17 cellular contexts compared by ENCODE assay signal in genomic region chr7:676972-677385, GRCh38.
"Had no signal": no experiment of that assay in that cellular context is flagged by ENCODE, and none has a peak within 500 bp of the region (broad histone marks: within the 10 kb centered on the region; RNA-seq: fewer than 3 reads in every experiment).

No MANE protein-coding gene starts in this region.

- DNase-seq: effector CD4-positive, alpha-beta T cell; immature natural killer cell; islet precursor cell; left ventricle myocardium superior; natural killer cell; retina; stimulated activated CD4-positive, alpha-beta T cell treated with anti-CD3 and anti-CD28 coated beads, Interleukin-4, amount 100 ng/mL, for 4 hours; stimulated activated naive CD8-positive, alpha-beta T cell treated with anti-CD3 and anti-CD28 coated beads, Interleukin-15, Interleukin-2, amounts not matched to agents 100 U/mL and 50 U/mL, for 24 hours; substantia nigra; testis; uterus had no signal

- ATAC-seq: left ventricle myocardium superior; natural killer cell; right lobe of liver; stimulated activated memory B cell treated with anti-CD40 and anti-IgM and Interleukin-4, amounts not matched to agents 10 μg/mL and 1 μg/mL and 100 μg/mL, for 72 hours; stimulated activated naive CD8-positive, alpha-beta T cell treated with anti-CD3 and anti-CD28 coated beads, Interleukin-15, Interleukin-2, amounts not matched to agents 100 U/mL and 50 U/mL, for 24 hours had no signal

- H3K4me1 ChIP-seq: right lobe of liver, testis, tibial artery, uterus had no signal

- H3K36me3 ChIP-seq: ovary, right lobe of liver, uterus had no signal

- H3K9me3 ChIP-seq: ovary, right lobe of liver, testis, tibial artery, uterus had no signal

- H3K4me3 ChIP-seq: lung, ovary, right lobe of liver, testis, tibial artery, uterus had no signal

- H3K27me3 ChIP-seq: dorsolateral prefrontal cortex, ovary, right lobe of liver, testis, tibial artery, uterus had no signal

- H3K27ac ChIP-seq: ovary, right lobe of liver, testis, tibial artery, uterus had no signal
